17 cellular contexts compared by ENCODE assay signal in the genomic region with DNA sequence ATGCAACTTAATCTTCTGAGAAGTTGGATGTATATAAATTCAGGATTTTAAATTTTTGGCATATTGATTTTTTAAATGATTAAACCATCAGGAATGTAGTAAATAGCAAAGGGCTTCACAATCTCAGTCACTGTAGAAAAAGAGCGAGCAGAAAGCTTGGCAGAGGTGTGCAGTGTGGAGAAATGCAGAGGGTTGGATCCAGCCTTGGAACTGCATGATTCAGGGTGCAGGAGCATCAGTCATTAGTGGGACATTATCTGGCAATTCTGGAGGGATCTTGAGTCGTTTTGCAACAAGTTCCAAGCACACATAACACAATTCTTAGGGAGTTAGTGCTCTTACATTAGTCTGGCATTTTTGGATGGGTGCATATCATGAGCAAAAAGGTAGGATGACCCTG.
DNase-seq lines count a peak whose midpoint lies in the region; ATAC-seq and TF ChIP-seq lines count a peak whose summit lies in the region.
"Had no signal": no experiment of that assay in that cellular context is flagged by ENCODE, and none has a peak within 500 bp of the region (broad histone marks: within the 10 kb centered on the region; RNA-seq: fewer than 3 reads in every experiment).

No MANE protein-coding gene starts in this region.

- peak; percentile 3 for DNase-seq in ELR (ENCODE audit: low read depth)
- DNase-seq in IMR-90, result peak; percentile 28
- peak; percentile 54 for DNase-seq in amniotic epithelial cell (ENCODE audit: low read depth)
- peak; percentile 18 for DNase-seq in fibroblast of the aortic adventitia (ENCODE audit: low read depth)
- no peak for DNase-seq in activated T-cell treated with anti-CD3 and anti-CD28 coated beads, Interleukin-2, amount 50 U/mL, for 72 hours
- DNase-seq in stimulated activated CD4-positive, alpha-beta T cell treated with anti-CD3 and anti-CD28 coated beads, Interleukin-4, amount 100 ng/mL, for 1 hour, result no peak
- no peak for DNase-seq in NCI-H510A treated with DMSO at 0.1 percent for 48 hours (lab: John Stamatoyannopoulos, UW)
- DNase-seq in NCI-H2081 (lab: John Stamatoyannopoulos, UW), result no peak
- DNase-seq: ACHN; C1 segment of cervical spinal cord; Calu3; CD4-positive, alpha-beta T cell; DMS 273 treated with DMSO at 0.1 percent for 48 hours; HFFc6 had no signal

- H2AK5ac ChIP-seq in IMR-90 (ENCODE audit: low read depth, low read length), result no peak overlapping the region

- CTCF ChIA-PET in IMR-90 (lab: Yijun Ruan, JAX), result no interaction called here

- in situ Hi-C loops in IMR-90 (cut with MboI; ENCODE audit: low sequenced_read_pairs), result no loop called here

- TF ChIP-seq CTCF in IMR-90 (conservative IDR thresholded peaks at IDR 0.05; ENCODE audit: low read depth, low read length) (no peak), fibroblast of the aortic adventitia (IDR thresholded peaks at IDR 0.05; ENCODE audit: insufficient read depth, low read length) (no peak)

- no peak overlapping the region for H3K4me3 ChIP-seq in IMR-90 (ENCODE audit: insufficient read depth, low read depth, low read length)
- no peak overlapping the region for H3K4me3 ChIP-seq in fibroblast of the aortic adventitia (ENCODE audit: low read depth, low read length)
- H3K4me3 ChIP-seq: HAP-1 had no signal

- no peak for TF ChIP-seq POLR2A in IMR-90 (IDR thresholded peaks at IDR 0.05; ENCODE audit: low read depth, low read length)

- H3K27me3 Mint-ChIP-seq in activated T-cell treated with anti-CD3 and anti-CD28 coated beads, Interleukin-2, amount 50 U/mL, for 72 hours (ENCODE audit: low read depth), result no peaks in the 10 kb centered on the region
- H3K27me3 Mint-ChIP-seq: B cell; CD4-positive, alpha-beta T cell had no signal

- no peaks in the 10 kb centered on the region for H3K79me1 ChIP-seq in IMR-90 (ENCODE audit: low read depth in 1 of 2, low read length in 2 of 2)

- no peak overlapping the region for H2BK120ac ChIP-seq in IMR-90 (ENCODE audit: low read depth, low read length)

- dilution Hi-C loops in IMR-90 (cut with HindIII; ENCODE audit: low sequenced_read_pairs, unreplicated experiment), result no loop called here

- H2BK5ac ChIP-seq in IMR-90 (ENCODE audit: low read depth, low read length, poor library complexity, severe bottlenecking), result no peak overlapping the region

- H3K4me1 Mint-ChIP-seq in activated T-cell treated with anti-CD3 and anti-CD28 coated beads, Interleukin-2, amount 50 U/mL, for 72 hours (ENCODE audit: low read depth), result peaks cover 11% of the 10 kb centered on the region
- H3K4me1 Mint-ChIP-seq: B cell had no signal

- no peaks in the 10 kb centered on the region for H3K36me3 ChIP-seq in IMR-90 (ENCODE audit: control insufficient read depth, insufficient read depth, low read length)
- H3K36me3 ChIP-seq: HAP-1 had no signal

- no peak overlapping the region for H2AK9ac ChIP-seq in IMR-90 (replicated peaks; ENCODE audit: low read depth, low read length, poor library complexity)

- H3K23ac ChIP-seq in IMR-90 (ENCODE audit: low read depth, low read length), result 0 out of 2 replicates have a peak overlapping the region, but pooled peaks have one; percentile 24

- intact Hi-C loops in IMR-90 (cut with micrococcal nuclease), result no loop called here

- POLR2A ChIA-PET in IMR-90 (lab: Charles Lee; ENCODE audit: unreplicated experiment), result no interaction called here

- H4K91ac ChIP-seq in IMR-90 (ENCODE audit: insufficient read depth, low read depth, low read length), result no peak overlapping the region

- BruUV-seq in IMR-90 (replicated peaks; lab: Mats Ljungman, UMichigan), result no TSS peak

- H4K8ac ChIP-seq in IMR-90 (ENCODE audit: low read depth in 2 of 2, low read length in 2 of 2), result no peak overlapping the region

- no peak overlapping the region for H3K27ac Mint-ChIP-seq in activated T-cell treated with anti-CD3 and anti-CD28 coated beads, Interleukin-2, amount 50 U/mL, for 72 hours
- H3K27ac Mint-ChIP-seq: B cell; CD4-positive, alpha-beta T cell; HFFc6 had no signal

- H4K5ac ChIP-seq in IMR-90 (ENCODE audit: low read depth, low read length), result no peak overlapping the region

- no peak overlapping the region for H3K4ac ChIP-seq in IMR-90 (ENCODE audit: low read depth, low read length)

- H3K36me3 Mint-ChIP-seq in activated T-cell treated with anti-CD3 and anti-CD28 coated beads, Interleukin-2, amount 50 U/mL, for 72 hours (ENCODE audit: insufficient read depth in 2 of 2), result no peaks in the 10 kb centered on the region

- no peak overlapping the region for H3K14ac ChIP-seq in IMR-90 (replicated peaks; ENCODE audit: low read depth, low read length)

- peak; percentile 69 for ATAC-seq in IMR-90 (ENCODE audit: low read depth)
- no peak for ATAC-seq in activated T-cell treated with anti-CD3 and anti-CD28 coated beads, Interleukin-2, amount 50 U/mL, for 72 hours (replicated peaks in 1 of 2)
- ATAC-seq: HepG2 had no signal

- peaks cover 2 to 10% of the 10 kb centered on the region in 2 donors for H3K9me3 Mint-ChIP-seq in activated T-cell treated with anti-CD3 and anti-CD28 coated beads, Interleukin-2, amount 50 U/mL, for 72 hours

- H2BK15ac ChIP-seq in IMR-90 (ENCODE audit: low read depth, low read length), result no peak overlapping the region

- WGBS in IMR-90 (ENCODE audit: extremely low coverage in 2 of 2, insufficient read length in 1 of 2), 2 experiments, result no CpG with 5 or more reads among the region's 2 CpGs

- no peaks in the 10 kb centered on the region for H3K27me3 ChIP-seq in IMR-90 (ENCODE audit: control insufficient read depth, insufficient read depth, low read length)

- H3K27ac ChIP-seq in IMR-90 (ENCODE audit: insufficient read depth, low read length), result no peak overlapping the region

- H3K4me1 ChIP-seq in IMR-90 (ENCODE audit: control insufficient read depth, insufficient read depth, low read length), result no peaks in the 10 kb centered on the region
- H3K4me1 ChIP-seq: HAP-1 had no signal

- H2BK20ac ChIP-seq in IMR-90 (ENCODE audit: low read depth, low read length), result no peak overlapping the region

- no peak overlapping the region for H3K4me3 Mint-ChIP-seq in activated T-cell treated with anti-CD3 and anti-CD28 coated beads, Interleukin-2, amount 50 U/mL, for 72 hours
- H3K4me3 Mint-ChIP-seq: B cell; CD4-positive, alpha-beta T cell; HFFc6 had no signal

- no peak overlapping the region for H3K56ac ChIP-seq in IMR-90 (ENCODE audit: extremely low read depth, insufficient read depth, low read length)

- no peaks in the 10 kb centered on the region for H3K9me1 ChIP-seq in IMR-90 (ENCODE audit: insufficient read depth, low read length)

- H3K18ac ChIP-seq in IMR-90 (ENCODE audit: low read depth, low read length), result no peak overlapping the region

- no peaks in the 10 kb centered on the region for H4K20me1 ChIP-seq in IMR-90 (ENCODE audit: insufficient read depth, low read length)

- no peak overlapping the region for H2AFZ ChIP-seq in IMR-90 (replicated peaks; ENCODE audit: low read length, poor library complexity)

- H3K4me2 ChIP-seq in IMR-90 (ENCODE audit: low read depth, low read length), result no peak overlapping the region

- no peak overlapping the region for H3K9ac ChIP-seq in IMR-90 (ENCODE audit: low read depth, low read length)

- TF ChIP-seq RAD21 in IMR-90 (IDR thresholded peaks at IDR 0.05; ENCODE audit: low read length), result no peak

- H3K9me3 ChIP-seq in IMR-90 (ENCODE audit: control insufficient read depth, insufficient read depth, low read length), result no peaks in the 10 kb centered on the region
- H3K9me3 ChIP-seq: HAP-1 had no signal

TF ChIP-seq in IMR-90, 13 proteins besides CTCF, POLR2A, EP300 and RAD21:
- TF ChIP-seq RFX5 (IDR thresholded peaks at IDR 0.05; ENCODE audit: low read depth, low read length) (no peak), CHD1 (IDR thresholded peaks at IDR 0.05; ENCODE audit: low read depth, low read length) (no peak), USF2 (IDR thresholded peaks at IDR 0.05; ENCODE audit: low read depth, low read length) (no peak), SMC3 (IDR thresholded peaks at IDR 0.05; ENCODE audit: low read depth, low read length) (no peak), BHLHE40 (IDR thresholded peaks at IDR 0.05; ENCODE audit: low read depth, low read length) (no peak), FOS (IDR thresholded peaks at IDR 0.05; ENCODE audit: low read depth, low read length) (no peak), CEBPB (IDR thresholded peaks at IDR 0.05; ENCODE audit: low read depth, low read length) (no peak), RCOR1 (IDR thresholded peaks at IDR 0.05; ENCODE audit: insufficient replicate concordance, low read length) (no peak), NFE2L2 (IDR thresholded peaks at IDR 0.05; ENCODE audit: low read depth, low read length) (no peak), MXI1 (IDR thresholded peaks at IDR 0.05; ENCODE audit: borderline replicate concordance, low read depth, low read length) (no peak), MAZ (IDR thresholded peaks at IDR 0.05; ENCODE audit: borderline replicate concordance, low read depth, low read length) (no peak), ELK1 (IDR thresholded peaks at IDR 0.05; ENCODE audit: borderline replicate concordance, low read depth, low read length) (no peak), MAFK (IDR thresholded peaks at IDR 0.05; ENCODE audit: low read depth, low read length) (no peak)

Comparison
In these comparisons a context has a peak if more than half of its experiments do, and no peak if none do; other contexts are left out.
1. DNase-seq: peak in ELR (single experiment), IMR-90 (single experiment), amniotic epithelial cell (single experiment) and fibroblast of the aortic adventitia (single experiment); none in activated T-cell treated with anti-CD3 and anti-CD28 coated beads, Interleukin-2, amount 50 U/mL, for 72 hours (0 of 2), stimulated activated CD4-positive, alpha-beta T cell treated with anti-CD3 and anti-CD28 coated beads, Interleukin-4, amount 100 ng/mL, for 1 hour (single experiment), NCI-H510A treated with DMSO at 0.1 percent for 48 hours (single experiment) and NCI-H2081 (0 of 2).